Comparison of ENCODE assay signal across 8 cellular contexts in the genomic region with DNA sequence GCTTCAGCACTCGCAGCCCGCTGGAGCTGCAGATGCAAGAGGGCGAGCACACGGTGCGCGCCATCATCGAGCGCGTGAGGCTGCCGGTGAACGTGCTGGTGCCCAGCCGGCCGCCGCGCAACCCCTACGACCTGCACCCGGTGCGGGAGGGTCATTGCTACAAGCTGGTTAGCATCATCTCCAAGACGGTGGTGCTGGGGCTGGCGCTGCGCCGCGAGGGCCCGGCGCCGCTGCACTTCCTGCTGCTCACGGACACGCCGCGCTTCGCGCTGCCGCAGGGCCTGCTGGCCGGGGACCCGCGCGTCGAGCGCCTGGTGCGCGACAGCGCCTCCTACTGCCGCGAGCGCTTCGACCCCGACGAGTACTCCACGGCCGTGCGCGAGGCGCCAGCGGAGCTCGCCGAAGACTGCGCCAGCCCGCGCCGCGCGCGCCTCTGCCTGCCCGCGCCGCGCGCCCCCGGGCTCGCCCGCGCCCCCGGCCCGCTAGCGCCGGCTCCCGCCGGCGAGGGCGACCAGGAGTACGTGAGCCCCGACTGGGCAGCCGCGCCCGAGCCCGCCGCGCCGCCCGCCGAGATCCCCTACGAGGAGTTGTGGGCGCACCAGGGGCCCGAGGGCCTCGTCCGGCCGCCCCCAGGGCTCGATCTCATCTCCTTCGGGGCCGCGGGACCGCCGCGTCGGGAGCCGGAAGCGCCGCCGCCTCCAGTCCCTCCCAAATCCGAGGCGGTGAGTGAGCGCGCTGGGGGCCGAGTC. TPM values are rescaled to one million over a fixed set of nuclear protein-coding genes. Genes with fewer than 3 reads are reported as not detected.
DNase-seq lines count a peak whose midpoint lies in the region; ATAC-seq and TF ChIP-seq lines count a peak whose summit lies in the region.

No MANE protein-coding gene starts in this region.

- no peaks in the 10 kb centered on the region for H3K27me3 ChIP-seq in kidney epithelial cell (ENCODE audit: control insufficient read depth, insufficient read depth, low read length)

- H3K36me3 ChIP-seq in kidney epithelial cell (ENCODE audit: control insufficient read depth, insufficient read depth, low read length): no peaks in the 10 kb centered on the region

- peak; percentile 21 for TF ChIP-seq CTCF in kidney epithelial cell (IDR thresholded peaks at IDR 0.05; ENCODE audit: insufficient read depth, low read length, poor library complexity, severe bottlenecking)

- peak overlapping the region; percentile 49 for H3K4me3 ChIP-seq in kidney epithelial cell (ENCODE audit: low read depth, low read length)

- DNase-seq in 8988T: peak; percentile 99
- peak; percentile 78 for DNase-seq in T-helper 9 cell
- DNase-seq in brain pericyte (ENCODE audit: low read depth, low spot score): peak; percentile 40
- peak; percentile 41 for DNase-seq in kidney epithelial cell (ENCODE audit: low read depth)
- peak; percentile 76 to 80 for DNase-seq in stimulated activated CD4-positive, alpha-beta T cell treated with anti-CD3 and anti-CD28 coated beads, Interleukin-1b, Interleukin-23, amount 100 ng/mL, for 4 hours (ENCODE audit: low read depth in 2 of 2)
- DNase-seq in DMS79 treated with DMSO at 0.1 percent for 48 hours (lab: John Stamatoyannopoulos, UW): no peak

- ATAC-seq in GM18909 (IDR thresholded peaks at IDR 0.05; ENCODE audit: poor library complexity, unreplicated experiment): peak; percentile 72
- peak; percentile 70 for ATAC-seq in HG03457 (IDR thresholded peaks at IDR 0.05; ENCODE audit: unreplicated experiment)

RNA-seq across cellular contexts. Expression of gene GAREM2, which starts 11.8 kb away (rescaled TPM):
- total RNA-seq in kidney epithelial cell: 3.0 and 3.1 TPM in 2 replicates

RNA-seq across cellular contexts. Expression of gene HADHA, which starts 59.7 kb away (rescaled TPM):
- total RNA-seq in kidney epithelial cell: 109 and 115 TPM in 2 replicates
